ENCODE assay signal across 12 cellular contexts in the genomic region with DNA sequence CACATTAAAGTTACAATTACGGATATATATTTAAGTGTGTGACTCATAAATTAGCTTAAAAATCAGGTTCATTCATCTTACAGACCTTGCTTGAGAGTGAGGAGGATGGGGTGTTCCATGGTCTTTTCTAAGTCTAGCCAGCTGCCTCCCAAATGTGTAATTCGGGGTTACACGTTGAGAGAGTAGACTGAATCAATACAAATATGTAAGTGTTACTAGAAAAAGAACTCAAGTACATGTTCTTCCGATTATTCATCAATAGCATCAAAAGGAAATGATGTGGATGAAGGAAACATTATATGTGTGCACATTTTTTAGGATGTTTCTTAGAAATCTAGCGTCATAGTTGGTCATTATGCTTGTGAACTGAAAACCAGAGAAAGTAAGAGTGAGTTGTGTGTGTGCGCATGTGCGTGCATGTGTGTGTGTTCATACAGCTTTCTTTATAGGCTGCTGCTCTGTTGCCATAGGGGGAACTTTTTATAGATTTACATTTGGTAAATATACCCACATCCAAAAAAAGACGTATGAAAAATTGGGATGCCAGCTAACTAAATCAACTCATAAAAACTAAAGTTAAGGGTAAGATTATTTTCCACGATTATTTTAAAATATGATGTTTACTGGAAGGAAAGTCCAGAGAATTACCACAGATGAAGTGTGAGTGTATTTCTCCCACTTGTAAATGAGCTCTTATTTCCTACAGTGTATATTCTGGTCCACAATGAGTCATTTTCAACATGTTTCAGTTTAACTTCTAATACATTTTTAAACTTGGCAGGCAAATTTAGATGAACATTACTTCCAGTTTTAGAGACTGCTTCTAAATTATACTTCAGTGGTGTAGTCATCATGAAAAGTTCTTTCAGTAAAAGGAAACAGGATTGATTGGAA.
DNase-seq lines count a peak whose midpoint lies in the region; ATAC-seq and TF ChIP-seq lines count a peak whose summit lies in the region.
"Had no signal": no experiment of that assay in that cellular context is flagged by ENCODE, and none has a peak within 500 bp of the region (broad histone marks: within the 10 kb centered on the region; RNA-seq: fewer than 3 reads in every experiment).

No MANE protein-coding gene starts in this region.

- no peak overlapping the region for H2AFZ ChIP-seq in SK-N-SH (ENCODE audit: low read depth)

- H3K27me3 ChIP-seq in SK-N-SH (ENCODE audit: insufficient read depth): no peaks in the 10 kb centered on the region

- TF ChIP-seq CTCF in SK-N-SH (IDR thresholded peaks at IDR 0.05): no peak

- H3K9me2 ChIP-seq in SK-N-SH: no peaks in the 10 kb centered on the region

- H3K4me3 ChIP-seq in SK-N-SH (ENCODE audit: low read depth in 2 of 2, low read length in 1 of 2): no peak overlapping the region

- H3K4me1 ChIP-seq in SK-N-SH (ENCODE audit: control insufficient read depth in 1 of 2, insufficient read depth in 2 of 2, low read depth in 1 of 2, low read length in 1 of 2): peaks cover 0 to 9% of the 10 kb centered on the region in 2 experiments; a peak in 2 of 4 replicates

- H3F3A ChIP-seq in SK-N-SH (replicated peaks; ENCODE audit: insufficient read depth): peaks cover 21% of the 10 kb centered on the region

- peaks cover 13 to 29% of the 10 kb centered on the region in 2 experiments for H3K36me3 ChIP-seq in SK-N-SH (replicated peaks in 1 of 2; ENCODE audit: control insufficient read depth in 1 of 2, insufficient read depth in 2 of 2, low read length in 1 of 2)

- CTCF ChIA-PET in SK-N-SH (lab: Yijun Ruan, JAX): no interaction called here

- H4K20me1 ChIP-seq in SK-N-SH (ENCODE audit: insufficient read depth): no peaks in the 10 kb centered on the region

- WGBS in SK-N-SH (ENCODE audit: low lambda C conversion rate): 90% methylated on average over 9 of the region's 9 CpGs

- ATAC-seq in HG02610 (IDR thresholded peaks at IDR 0.05; ENCODE audit: unreplicated experiment): peak; percentile 95

- H3K9me3 ChIP-seq in SK-N-SH: no peaks in the 10 kb centered on the region

- DNase-seq in stimulated activated naive CD4-positive, alpha-beta T cell treated with Interleukin-2 at 50 U/mL for 16 hours (lab: John Stamatoyannopoulos, UW): peak; percentile 0
- no peak for DNase-seq in stimulated activated naive CD4-positive, alpha-beta T cell (lab: John Stamatoyannopoulos, UW)
- DNase-seq in SK-N-SH (no peak), superior temporal gyrus (ENCODE audit: extremely low spot score) (peak; percentile 67), posterior vena cava (ENCODE audit: low spot score) (no peak), NCI-H226 (no peak)
- DNase-seq in stimulated activated CD8-positive, alpha-beta memory T cell treated with anti-CD3 and anti-CD28 coated beads, Interleukin-4, amount 100 ng/mL, for 48 hours: no peak
- DNase-seq: activated CD4-positive, alpha-beta T cell treated with anti-CD3 and anti-CD28 coated beads, Interleukin-2, amount 10 ng/mL, durations not matched to agents 7 days and 5 days; DND-41; NCI-H1417 treated with DMSO at 0.1 percent for 48 hours; retina had no signal

- POLR2A ChIA-PET in SK-N-SH (lab: Yijun Ruan, JAX): no interaction called here

- H3K9ac ChIP-seq in SK-N-SH: no peak overlapping the region

- TF ChIP-seq RAD21 in SK-N-SH (IDR thresholded peaks at IDR 0.05; ENCODE audit: low read length): no peak

- H3K4me2 ChIP-seq in SK-N-SH: peak overlapping the region; percentile 3; the same call in 1 of the 2 replicates

- no peaks in the 10 kb centered on the region; the same call in 1 of the 2 replicates for H3K79me2 ChIP-seq in SK-N-SH (ENCODE audit: insufficient read depth)

- H3K27ac ChIP-seq in SK-N-SH (ENCODE audit: low read depth in 2 of 2, low read length in 1 of 2): peak overlapping the region in 1 of 2 experiments; percentile 41; a peak in 3 of 4 replicates

- no peak for TF ChIP-seq EP300 in SK-N-SH (IDR thresholded peaks at IDR 0.05; ENCODE audit: borderline replicate concordance in 1 of 2, low read depth in 1 of 2, low read length in 1 of 2)

- intact Hi-C loops in posterior vena cava (cut with DNase I): no loop called here

TF ChIP-seq in SK-N-SH, 30 proteins besides CTCF, POLR2A, EP300 and RAD21:
- TF ChIP-seq FOSL2 (IDR thresholded peaks at IDR 0.05; ENCODE audit: borderline replicate concordance, low read depth) (peak; percentile 38; the same call in 1 of the 2 replicates), JUND (IDR thresholded peaks at IDR 0.05) (peak; percentile 18; the same call in 1 of the 2 replicates), ELF1 (IDR thresholded peaks at IDR 0.05) (no peak)

Comparison
In these comparisons a context has a peak if more than half of its experiments do, and no peak if none do; other contexts are left out.
1. DNase-seq: peak in stimulated activated naive CD4-positive, alpha-beta T cell treated with Interleukin-2 at 50 U/mL for 16 hours (single experiment) and superior temporal gyrus (single experiment); none in stimulated activated naive CD4-positive, alpha-beta T cell (0 of 6), SK-N-SH (single experiment), posterior vena cava (single experiment), stimulated activated CD8-positive, alpha-beta memory T cell treated with anti-CD3 and anti-CD28 coated beads, Interleukin-4, amount 100 ng/mL, for 48 hours (single experiment) and NCI-H226 (single experiment).